ENCODE assay signal across 10 cellular contexts in genomic region chr5:77638763-77639451, GRCh38. TPM values are rescaled to one million over a fixed set of nuclear protein-coding genes. Genes with fewer than 3 reads are reported as not detected.
DNase-seq lines count a peak whose midpoint lies in the region; ATAC-seq and TF ChIP-seq lines count a peak whose summit lies in the region.
"Had no signal": no experiment of that assay in that cellular context is flagged by ENCODE, and none has a peak within 500 bp of the region (broad histone marks: within the 10 kb centered on the region; RNA-seq: fewer than 3 reads in every experiment).

No MANE protein-coding gene starts in this region.

- H3K9ac ChIP-seq in GM23248 (no peak overlapping the region), PC-3 (ENCODE audit: low read length) (no peak overlapping the region)

- H3K79me2 ChIP-seq in GM23248 (ENCODE audit: insufficient read depth) (no peaks in the 10 kb centered on the region), PC-3 (ENCODE audit: low read length) (no peaks in the 10 kb centered on the region)

- H3K36me3 ChIP-seq in CD4-positive, CD25-positive, alpha-beta regulatory T cell (ENCODE audit: control insufficient read depth, insufficient read depth, low read length) = no peaks in the 10 kb centered on the region
- H3K36me3 ChIP-seq in GM23248 (ENCODE audit: low read depth) = no peaks in the 10 kb centered on the region
- no peaks in the 10 kb centered on the region for H3K36me3 ChIP-seq in PC-3 (ENCODE audit: low read depth, low read length)

- peaks cover 12 to 47% of the 10 kb centered on the region in 2 experiments for H3K9me3 ChIP-seq in CD4-positive, CD25-positive, alpha-beta regulatory T cell (ENCODE audit: control insufficient read depth in 2 of 2, low read length in 2 of 2)
- no peaks in the 10 kb centered on the region for H3K9me3 ChIP-seq in GM23248 (ENCODE audit: low read depth)
- H3K9me3 ChIP-seq in PC-3 (ENCODE audit: low read length) = no peaks in the 10 kb centered on the region

- peaks cover 74% of the 10 kb centered on the region for H3K27me3 ChIP-seq in CD4-positive, CD25-positive, alpha-beta regulatory T cell (ENCODE audit: control insufficient read depth, insufficient read depth, low read length)
- peaks cover 100% of the 10 kb centered on the region for H3K27me3 ChIP-seq in GM23248 (replicated peaks; ENCODE audit: insufficient read depth)
- peaks cover 44% of the 10 kb centered on the region for H3K27me3 ChIP-seq in PC-3 (ENCODE audit: low read length)

- in situ Hi-C loops in GM23248 (cut with MboI) = no loop called here

- no peak overlapping the region for H2AFZ ChIP-seq in GM23248
- no peak overlapping the region for H2AFZ ChIP-seq in PC-3 (ENCODE audit: low read length)

- H3K4me3 Mint-ChIP-seq in CD4-positive, CD25-positive, alpha-beta regulatory T cell = peak overlapping the region; percentile 13 to 56 (median 26)
- H3K4me3 Mint-ChIP-seq in activated naive CD8-positive, alpha-beta T cell = peak overlapping the region; percentile 47
- no peak overlapping the region for H3K4me3 Mint-ChIP-seq in memory B cell

- peaks cover 8 to 39% (median 24%) of the 10 kb centered on the region in 4 donors for H3K4me1 Mint-ChIP-seq in CD4-positive, CD25-positive, alpha-beta regulatory T cell
- peaks cover 25% of the 10 kb centered on the region for H3K4me1 Mint-ChIP-seq in activated naive CD8-positive, alpha-beta T cell (ENCODE audit: low read depth)
- H3K4me1 Mint-ChIP-seq in memory B cell = peaks cover 7% of the 10 kb centered on the region

- WGBS in GM23248 (ENCODE audit: low coverage in 1 of 2, low lambda C conversion rate in 2 of 2, missing lambda C conversion rate in 2 of 2), 2 experiments = 19 to 25% methylated on average over 54 to 56 of the region's 56 CpGs

- DNase-seq in CD4-positive, CD25-positive, alpha-beta regulatory T cell = no peak
- peak; percentile 35 for DNase-seq in GM23248
- DNase-seq in memory B cell (ENCODE audit: low spot score in 2 of 2) = no peak
- no peak for DNase-seq in PC-3
- no peak for DNase-seq in glomerular visceral epithelial cell (ENCODE audit: extremely low spot score)
- DNase-seq in activated CD4-positive, CD25-positive, alpha-beta regulatory T cell (lab: John Stamatoyannopoulos, UW) = no peak
- DNase-seq: Calu3 had no signal

- H4K20me1 ChIP-seq in GM23248 (ENCODE audit: insufficient read depth) (no peaks in the 10 kb centered on the region), PC-3 (ENCODE audit: low read length) (no peaks in the 10 kb centered on the region)

- no peaks in the 10 kb centered on the region for H3K9me2 ChIP-seq in GM23248 (ENCODE audit: insufficient read depth)
- H3K9me2 ChIP-seq in PC-3 (replicated peaks; ENCODE audit: low read length) = no peaks in the 10 kb centered on the region

- H3K9me3 Mint-ChIP-seq in CD4-positive, CD25-positive, alpha-beta regulatory T cell = peaks cover 0 to 18% (median 6%) of the 10 kb centered on the region in 7 donors
- H3K9me3 Mint-ChIP-seq in activated naive CD8-positive, alpha-beta T cell (ENCODE audit: low read depth) = peaks cover 3% of the 10 kb centered on the region
- peaks cover 3% of the 10 kb centered on the region for H3K9me3 Mint-ChIP-seq in memory B cell

- BruUV-seq in PC-3 (replicated peaks; lab: Mats Ljungman, UMichigan) = no TSS peak

- H3K4me2 ChIP-seq in GM23248 (ENCODE audit: unreplicated experiment) = no peak overlapping the region
- no peak overlapping the region for H3K4me2 ChIP-seq in PC-3 (ENCODE audit: low read length)

- no peak overlapping the region for H3K27ac ChIP-seq in CD4-positive, CD25-positive, alpha-beta regulatory T cell (ENCODE audit: insufficient read depth, low read length, poor library complexity, severe bottlenecking)
- no peak overlapping the region for H3K27ac ChIP-seq in GM23248
- H3K27ac ChIP-seq in PC-3 (ENCODE audit: low read length) = no peak overlapping the region

- intact Hi-C loops in PC-3 (cut with micrococcal nuclease) = no loop called here

- CTCF ChIA-PET in PC-3 (lab: Charles Lee) = no interaction called here

- no peak overlapping the region for H3K4me3 ChIP-seq in CD4-positive, CD25-positive, alpha-beta regulatory T cell (ENCODE audit: low read depth, low read length)
- H3K4me3 ChIP-seq in GM23248 = no peak overlapping the region
- no peak overlapping the region for H3K4me3 ChIP-seq in PC-3 (ENCODE audit: low read length)
- H3K4me3 ChIP-seq: lung had no signal

- no peak for ATAC-seq in CD4-positive, CD25-positive, alpha-beta regulatory T cell (ENCODE audit: low read depth in 2 of 2)
- ATAC-seq in memory B cell (ENCODE audit: low read depth) = no peak
- no peak for ATAC-seq in GM19035 (IDR thresholded peaks at IDR 0.05; ENCODE audit: unreplicated experiment)
- ATAC-seq in PC-3 = no peak

- H3F3A ChIP-seq in GM23248 (ENCODE audit: insufficient read depth) = no peaks in the 10 kb centered on the region
- no peaks in the 10 kb centered on the region for H3F3A ChIP-seq in PC-3 (ENCODE audit: low read length, unreplicated experiment)

- H3K36me3 Mint-ChIP-seq in CD4-positive, CD25-positive, alpha-beta regulatory T cell = peaks cover 9% of the 10 kb centered on the region
- peaks cover 3% of the 10 kb centered on the region for H3K36me3 Mint-ChIP-seq in activated naive CD8-positive, alpha-beta T cell
- H3K36me3 Mint-ChIP-seq in memory B cell = peaks cover 2% of the 10 kb centered on the region

- POLR2A ChIA-PET in PC-3 (lab: Charles Lee; ENCODE audit: unreplicated experiment) = no interaction called here

- peaks cover 93% of the 10 kb centered on the region for H3K27me3 Mint-ChIP-seq in CD4-positive, CD25-positive, alpha-beta regulatory T cell
- H3K27me3 Mint-ChIP-seq in activated naive CD8-positive, alpha-beta T cell = peaks cover 53% of the 10 kb centered on the region
- H3K27me3 Mint-ChIP-seq in memory B cell = peaks cover 32% of the 10 kb centered on the region

- peaks cover 30% of the 10 kb centered on the region for H3K4me1 ChIP-seq in CD4-positive, CD25-positive, alpha-beta regulatory T cell (ENCODE audit: control insufficient read depth, insufficient read depth, low read length, poor library complexity, severe bottlenecking)
- no peaks in the 10 kb centered on the region for H3K4me1 ChIP-seq in GM23248 (ENCODE audit: insufficient read depth)
- no peaks in the 10 kb centered on the region for H3K4me1 ChIP-seq in PC-3 (ENCODE audit: insufficient read depth, low read length)

- H3K27ac Mint-ChIP-seq in CD4-positive, CD25-positive, alpha-beta regulatory T cell = peak overlapping the region in 1 of 3 donors; percentile 71
- H3K27ac Mint-ChIP-seq in activated naive CD8-positive, alpha-beta T cell = no peak overlapping the region
- peak overlapping the region; percentile 85 for H3K27ac Mint-ChIP-seq in memory B cell

- TF ChIP-seq CTCF in PC-3 (conservative IDR thresholded peaks at IDR 0.05; ENCODE audit: low read depth, low read length) = no peak

RNA-seq across cellular contexts. Expression of gene OTP, which starts 0.4 kb away (rescaled TPM):
- not detected for total RNA-seq in CD4-positive, CD25-positive, alpha-beta regulatory T cell
- not detected for polyA plus RNA-seq in CD4-positive, CD25-positive, alpha-beta regulatory T cell
- not detected in 2 replicates for total RNA-seq in GM23248 (2014; rRNA removed; shearing (Covaris generic))
- not detected in 2 replicates for polyA plus RNA-seq in GM23248 (2016; fragmentation: Nextera tagmentation; extraction: Ambion mirVana)
- not detected in 2 replicates for total RNA-seq in PC-3 (2014; rRNA removed)
- total RNA-seq: lung had no signal
- polyA plus RNA-seq: lung had no signal
